23 cellular contexts compared by ENCODE assay signal in genomic region chr1:192979542-192979941, GRCh38.
"Had no signal": no experiment of that assay in that cellular context is flagged by ENCODE, and none has a peak within 500 bp of the region (broad histone marks: within the 10 kb centered on the region; RNA-seq: fewer than 3 reads in every experiment).

No MANE protein-coding gene starts in this region.

- H3K36me3 ChIP-seq: ascending aorta had no signal

- H3K9me3 ChIP-seq: ascending aorta had no signal

- H3K4me1 ChIP-seq: ascending aorta had no signal

- H3K4me2 ChIP-seq: PC-9 had no signal

- H3K4me3 Mint-ChIP-seq: activated CD8-positive, alpha-beta T cell treated with anti-CD3 and anti-CD28 coated beads for 36 hours; activated naive CD4-positive, alpha-beta T cell treated with anti-CD3 and anti-CD28 coated beads, Interleukin-2, amount 50 U/mL, for 24 hours had no signal

- ATAC-seq: activated CD4-positive, CD25-positive, alpha-beta regulatory T cell treated with anti-CD3 and anti-CD28 coated beads, Interleukin-2, amount 50 U/mL, for 24 hours; activated CD8-positive, alpha-beta T cell treated with anti-CD3 and anti-CD28 coated beads for 36 hours; K562; Right ventricle myocardium inferior had no signal

- H3K27ac ChIP-seq: ascending aorta, PC-9, SK-N-MC had no signal

- H3K27ac Mint-ChIP-seq: activated CD8-positive, alpha-beta T cell treated with anti-CD3 and anti-CD28 coated beads for 36 hours; activated naive CD4-positive, alpha-beta T cell treated with anti-CD3 and anti-CD28 coated beads, Interleukin-2, amount 50 U/mL, for 24 hours had no signal

- H3K27me3 Mint-ChIP-seq: activated CD8-positive, alpha-beta T cell treated with anti-CD3 and anti-CD28 coated beads for 36 hours; activated naive CD4-positive, alpha-beta T cell treated with anti-CD3 and anti-CD28 coated beads, Interleukin-2, amount 50 U/mL, for 24 hours had no signal

- H3K9me3 Mint-ChIP-seq: activated CD8-positive, alpha-beta T cell treated with anti-CD3 and anti-CD28 coated beads for 36 hours; activated naive CD4-positive, alpha-beta T cell treated with anti-CD3 and anti-CD28 coated beads, Interleukin-2, amount 50 U/mL, for 24 hours had no signal

- H3K27me3 ChIP-seq: ascending aorta had no signal

- DNase-seq: activated CD4-positive, alpha-beta T cell treated with anti-CD3 and anti-CD28 coated beads for 4 hours; activated CD8-positive, alpha-beta memory T cell treated with anti-CD3 and anti-CD28 coated beads, Interleukin-2, amount 50 U/mL, for 48 hours; activated CD8-positive, alpha-beta T cell treated with anti-CD3 and anti-CD28 coated beads for 36 hours; activated effector memory CD4-positive, alpha-beta T cell treated with Interleukin-2 at 50 U/mL for 16 hours; activated naive CD4-positive, alpha-beta T cell; activated T-cell treated with anti-CD3 and anti-CD28 coated beads, Interleukin-2, amount 50 U/mL, for 1 hour; amniotic stem cell; cerebellar nuclear complex; Karpas-422; NCI-H1105 treated with DMSO at 0.1 percent for 48 hours; NCI-H1436 treated with DMSO at 0.1 percent for 48 hours; NCI-H1930; NCI-H345; NCI-H510A treated with DMSO at 0.1 percent for 48 hours; NCI-H69; PC-9; T-helper 1 cell had no signal

- H3K4me3 ChIP-seq: ascending aorta, K562, PC-9, SK-N-MC had no signal
